8 cellular contexts compared by ENCODE assay signal in the genomic region with DNA sequence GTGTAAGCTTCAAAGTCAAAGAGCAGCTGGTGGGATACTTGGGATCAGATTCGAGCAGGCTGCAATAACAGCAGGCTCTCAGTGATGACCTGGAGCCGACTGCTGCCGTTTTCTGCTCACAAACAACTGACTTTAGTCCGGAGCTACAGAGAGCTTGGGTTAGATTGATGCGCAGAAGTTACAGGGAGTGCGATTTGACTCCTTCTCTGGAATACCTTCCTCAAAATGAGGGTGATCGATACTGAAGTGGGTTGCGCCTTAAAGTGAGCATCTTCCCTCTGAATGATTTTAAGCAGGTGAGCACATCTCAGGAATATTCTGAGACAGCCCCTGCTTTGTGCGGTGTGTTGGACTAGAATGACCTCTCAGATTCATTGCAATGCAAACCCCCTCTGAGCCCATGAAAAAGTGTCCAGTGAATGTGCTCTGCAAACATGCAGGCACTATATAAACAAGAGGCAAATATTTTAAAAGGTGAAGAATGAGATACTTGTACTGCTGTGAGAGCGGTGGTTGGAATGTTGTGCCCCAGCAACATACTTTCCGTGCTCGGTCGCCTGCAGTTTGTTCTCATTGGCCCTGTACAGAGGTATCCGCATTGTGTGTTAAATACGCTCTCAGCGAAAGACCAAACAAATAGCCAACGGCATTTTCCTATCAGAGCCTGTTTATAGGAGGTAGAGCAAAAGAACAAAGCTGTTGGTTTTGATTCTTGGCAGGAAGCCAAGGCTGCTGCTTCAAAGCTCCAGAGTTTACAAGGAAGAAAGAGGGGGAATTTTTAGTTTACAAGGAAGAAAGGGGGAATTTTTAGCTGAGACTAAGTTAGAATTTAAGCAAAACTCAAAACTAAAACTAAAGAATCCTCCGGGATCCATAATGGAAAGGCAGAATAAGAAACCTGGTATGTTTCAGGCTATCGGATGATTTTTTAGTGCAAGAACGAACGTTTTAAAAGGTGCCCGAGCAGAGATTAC.
DNase-seq lines count a peak whose midpoint lies in the region; ATAC-seq and TF ChIP-seq lines count a peak whose summit lies in the region.

No MANE protein-coding gene starts in this region.

- DNase-seq in GM23338 (ENCODE audit: low spot score): peak; percentile 72
- DNase-seq in SJCRH30: peak; percentile 40 to 67
- no peak for DNase-seq in Right ventricle myocardium superior
- DNase-seq in renal cortical epithelial cell (ENCODE audit: low read depth): peak; percentile 89
- DNase-seq in hepatic stellate cell (ENCODE audit: low spot score): no peak
- DNase-seq in NOMO-1 treated with dmso at 0.1 percent for 144 hours (lab: John Stamatoyannopoulos, UW; ENCODE audit: unreplicated experiment): no peak

- peaks cover 24% of the 10 kb centered on the region for H3K79me2 ChIP-seq in GM23338 (replicated peaks; ENCODE audit: insufficient read depth)

- no peak overlapping the region for H2AFZ ChIP-seq in GM23338

- no peaks in the 10 kb centered on the region; the same call in 2 of the 3 replicates for H3K9me3 Mint-ChIP-seq in GM23338

- H3K27ac ChIP-seq in GM23338 (ENCODE audit: low read depth) (peak overlapping the region; percentile 93), SJCRH30 (peak overlapping the region; percentile 46)

- H3K4me2 ChIP-seq in GM23338: peak overlapping the region; percentile 51

- ATAC-seq in GM23338 (peak; percentile 39), Right ventricle myocardium superior (ENCODE audit: poor library complexity) (peak; percentile 55), HG03442 (IDR thresholded peaks at IDR 0.05; ENCODE audit: unreplicated experiment) (no peak), HG03342 (IDR thresholded peaks at IDR 0.05; ENCODE audit: unreplicated experiment) (no peak)

- peaks cover 71% of the 10 kb centered on the region for H3K4me1 Mint-ChIP-seq in GM23338

- H3K36me3 ChIP-seq in GM23338 (ENCODE audit: insufficient read depth) (no peaks in the 10 kb centered on the region), SJCRH30 (no peaks in the 10 kb centered on the region)

- intact Hi-C loops in Right ventricle myocardium superior (cut with DNase I): no loop called here

- peak overlapping the region; percentile 94 for H3K27ac Mint-ChIP-seq in GM23338

- no peak for TF ChIP-seq CTCF in GM23338 (conservative IDR thresholded peaks at IDR 0.05; ENCODE audit: low read depth in 2 of 2)

- peaks cover 74% of the 10 kb centered on the region for H3K4me1 ChIP-seq in GM23338 (ENCODE audit: insufficient read depth)
- peaks cover 19% of the 10 kb centered on the region for H3K4me1 ChIP-seq in SJCRH30

- H3K27me3 ChIP-seq in GM23338 (ENCODE audit: insufficient read depth): no peaks in the 10 kb centered on the region
- H3K27me3 ChIP-seq in SJCRH30: no peaks in the 10 kb centered on the region

- H3K36me3 Mint-ChIP-seq in GM23338 (ENCODE audit: low read depth): peaks cover 2% of the 10 kb centered on the region; the same call in 2 of the 3 replicates

- 0 out of 3 replicates have a peak overlapping the region, but pooled peaks have one; percentile 15 for H3K4me3 Mint-ChIP-seq in GM23338

- H3K4me3 ChIP-seq in GM23338 (no peak overlapping the region; the same call in 1 of the 2 replicates), SJCRH30 (peak overlapping the region; percentile 49)

- 0 out of 2 replicates have a peak, but pooled peaks cover 2% of the 10 kb centered on the region for H3F3A ChIP-seq in GM23338 (replicated peaks; ENCODE audit: low read depth)

- H3K9me3 ChIP-seq in SJCRH30 (replicated peaks): no peaks in the 10 kb centered on the region

- H3K27me3 Mint-ChIP-seq in GM23338 (ENCODE audit: insufficient read depth, low read depth, poor library complexity): peaks cover 5% of the 10 kb centered on the region

- no peaks in the 10 kb centered on the region for H4K20me1 ChIP-seq in GM23338 (replicated peaks; ENCODE audit: insufficient read depth)

- no peaks in the 10 kb centered on the region for H3K9me2 ChIP-seq in GM23338 (ENCODE audit: insufficient read depth)

TF ChIP-seq in GM23338, 12 proteins besides CTCF, POLR2A, EP300 and RAD21 (continues in another document):
- TF ChIP-seq ZNF462 (CRISPR knock-in tag; IDR thresholded peaks at IDR 0.05) (no peak), CREB1 (CRISPR knock-in tag; IDR thresholded peaks at IDR 0.05; ENCODE audit: low read depth) (no peak), EZH2phosphoT487 (IDR thresholded peaks at IDR 0.05; ENCODE audit: unreplicated experiment) (no peak), POLR2AphosphoS5 (IDR thresholded peaks at IDR 0.05; ENCODE audit: low read depth) (no peak), EZH2 (IDR thresholded peaks at IDR 0.05; ENCODE audit: low read depth, unreplicated experiment) (no peak)

Comparison
In these comparisons a context has a peak if more than half of its experiments do, and no peak if none do; other contexts are left out.
1. ATAC-seq: peak in GM23338 (single experiment) and Right ventricle myocardium superior (single experiment); none in HG03442 (single experiment) and HG03342 (single experiment).
2. DNase-seq: peak in GM23338 (single experiment), SJCRH30 (2 of 2) and renal cortical epithelial cell (single experiment); none in Right ventricle myocardium superior (single experiment), hepatic stellate cell (single experiment) and NOMO-1 treated with dmso at 0.1 percent for 144 hours (single experiment).